12 cellular contexts compared by ENCODE assay signal in genomic region chr16:13935408-13935807, GRCh38. TPM values are rescaled to one million over a fixed set of nuclear protein-coding genes. Genes with fewer than 3 reads are reported as not detected.
DNase-seq lines count a peak whose midpoint lies in the region; TF ChIP-seq lines count a peak whose summit lies in the region.
"Had no signal": no experiment of that assay in that cellular context is flagged by ENCODE, and none has a peak within 500 bp of the region (broad histone marks: within the 10 kb centered on the region; RNA-seq: fewer than 3 reads in every experiment).

No MANE protein-coding gene starts in this region.

- in situ Hi-C loops in HAP-1 (cut with MboI; ENCODE audit: low sequenced_read_pairs) = no loop called here

- peaks cover 20% of the 10 kb centered on the region for H3K36me3 Mint-ChIP-seq in neural crest cell (ENCODE audit: low read depth)

- no peak overlapping the region for H3K4me3 Mint-ChIP-seq in neural crest cell

- no peak for TF ChIP-seq POLR2A in esophagus muscularis mucosa (IDR thresholded peaks at IDR 0.05; ENCODE audit: low read depth)

- no peaks in the 10 kb centered on the region for H3K4me1 ChIP-seq in HAP-1
- peaks cover 4 to 11% (median 8%) of the 10 kb centered on the region in 4 donors for H3K4me1 ChIP-seq in esophagus muscularis mucosa
- H3K4me1 ChIP-seq: breast epithelium, vagina had no signal

- intact Hi-C loops in esophagus muscularis mucosa (cut with DNase I) = no loop called here

- H3K4me3 ChIP-seq in HAP-1 (no peak overlapping the region), cardiac fibroblast (replicated peaks in 1 of 2; ENCODE audit: low read depth in 2 of 2, low read length in 2 of 2) (no peak overlapping the region), esophagus muscularis mucosa (no peak overlapping the region)
- H3K4me3 ChIP-seq: BLaER1 treated with 17β-estradiol and CSF1 and Interleukin-3, amounts not matched to agents 10 nM and 100 nM; breast epithelium; vagina had no signal

- no peak overlapping the region for H3K27ac Mint-ChIP-seq in neural crest cell (ENCODE audit: unreplicated experiment)

- TF ChIP-seq CTCF in cardiac fibroblast (IDR thresholded peaks at IDR 0.05; ENCODE audit: low read depth, low read length) = peak; percentile 53
- TF ChIP-seq CTCF in neural crest cell (conservative IDR thresholded peaks at IDR 0.05) = peak; percentile 69
- TF ChIP-seq CTCF in esophagus muscularis mucosa (IDR thresholded peaks at IDR 0.05) = peak in 1 of 3 experiments; percentile 45

- H3K9me3 Mint-ChIP-seq in neural crest cell = no peaks in the 10 kb centered on the region

- no peak for TF ChIP-seq EP300 in esophagus muscularis mucosa (IDR thresholded peaks at IDR 0.05)

- H3K27me3 ChIP-seq in HAP-1 (ENCODE audit: low read depth) = no peaks in the 10 kb centered on the region
- H3K27me3 ChIP-seq in esophagus muscularis mucosa = no peaks in the 10 kb centered on the region
- H3K27me3 ChIP-seq: BLaER1 treated with 17β-estradiol and CSF1 and Interleukin-3, amounts not matched to agents 10 nM and 100 nM; breast epithelium; vagina had no signal

- H3K27ac ChIP-seq in esophagus muscularis mucosa (replicated peaks in 1 of 4) = no peak overlapping the region
- H3K27ac ChIP-seq: vagina had no signal

- 79% methylated on average over 12 of the region's 12 CpGs for WGBS in esophagus muscularis mucosa

- peak; percentile 39 for DNase-seq in activated CD4-positive, CD25-positive, alpha-beta regulatory T cell treated with anti-CD3 and anti-CD28 coated beads, Interleukin-2, amount 50 U/mL, for 72 hours
- DNase-seq in activated CD4-positive, CD25-positive, alpha-beta regulatory T cell (lab: John Stamatoyannopoulos, UW) = no peak
- peak; percentile 13 to 71 for DNase-seq in HAP-1 (ENCODE audit: low spot score in 2 of 2)
- no peak for DNase-seq in cardiac fibroblast (ENCODE audit: low read depth in 2 of 2)
- peak; percentile 50 for DNase-seq in neural crest cell (ENCODE audit: low read depth, low spot score)
- DNase-seq in esophagus muscularis mucosa (ENCODE audit: extremely low spot score) = no peak
- DNase-seq in NCI-H1694 treated with DMSO at 0.1 percent for 48 hours (lab: John Stamatoyannopoulos, UW) = no peak
- DNase-seq in HK-2 (ENCODE audit: unreplicated experiment) = no peak
- DNase-seq: NCI-H2171 treated with DMSO at 0.1 percent for 48 hours had no signal

- no peaks in the 10 kb centered on the region for H3K27me3 Mint-ChIP-seq in neural crest cell (ENCODE audit: low read depth)

- H3K9me3 ChIP-seq in HAP-1 (no peaks in the 10 kb centered on the region), esophagus muscularis mucosa (no peaks in the 10 kb centered on the region)
- H3K9me3 ChIP-seq: breast epithelium, vagina had no signal

- peaks cover 32% of the 10 kb centered on the region for H3K36me3 ChIP-seq in HAP-1 (replicated peaks)
- peaks cover 9 to 64% (median 41%) of the 10 kb centered on the region in 4 donors for H3K36me3 ChIP-seq in esophagus muscularis mucosa
- H3K36me3 ChIP-seq: breast epithelium had no signal

- no peaks in the 10 kb centered on the region for H3K4me1 Mint-ChIP-seq in neural crest cell

RNA-seq across cellular contexts. Expression of gene ERCC4, which starts 15.5 kb away (rescaled TPM):
- total RNA-seq in neural crest cell = 12.9 and 13.7 TPM in 2 replicates
- total RNA-seq in esophagus muscularis mucosa = 1 to 10 TPM; 4.6 to 10.0 (median 8.6) TPM

Comparison
In these comparisons a context has a peak if more than half of its experiments do, and no peak if none do; other contexts are left out.
1. DNase-seq: peak in activated CD4-positive, CD25-positive, alpha-beta regulatory T cell treated with anti-CD3 and anti-CD28 coated beads, Interleukin-2, amount 50 U/mL, for 72 hours (single experiment), HAP-1 (2 of 2) and neural crest cell (single experiment); none in activated CD4-positive, CD25-positive, alpha-beta regulatory T cell (0 of 4), cardiac fibroblast (0 of 2), esophagus muscularis mucosa (single experiment), NCI-H1694 treated with DMSO at 0.1 percent for 48 hours (single experiment) and HK-2 (single experiment).